ENCODE assay signal across 23 cellular contexts in genomic region chr14:101334656-101335055, GRCh38.
DNase-seq lines count a peak whose midpoint lies in the region; TF ChIP-seq lines count a peak whose summit lies in the region.
"Had no signal": no experiment of that assay in that cellular context is flagged by ENCODE, and none has a peak within 500 bp of the region (broad histone marks: within the 10 kb centered on the region; RNA-seq: fewer than 3 reads in every experiment).

No MANE protein-coding gene starts in this region.

- no peak overlapping the region for H3K9ac ChIP-seq in mesendoderm (ENCODE audit: low read length)
- H3K9ac ChIP-seq in rectal smooth muscle tissue (ENCODE audit: low read length), result no peak overlapping the region
- H3K9ac ChIP-seq: BLaER1 treated with 17β-estradiol and CSF1 and Interleukin-3, amounts not matched to agents 10 nM and 100 nM had no signal

- H3K36me3 ChIP-seq in esophagus muscularis mucosa (no peaks in the 10 kb centered on the region), mesendoderm (ENCODE audit: control insufficient read depth, insufficient read depth, low read length) (no peaks in the 10 kb centered on the region), rectal smooth muscle tissue (ENCODE audit: control insufficient read depth, insufficient read depth, low read length) (no peaks in the 10 kb centered on the region), vagina (no peaks in the 10 kb centered on the region), Peyer's patch (no peaks in the 10 kb centered on the region), esophagus squamous epithelium (no peaks in the 10 kb centered on the region)
- H3K36me3 ChIP-seq: BLaER1 treated with 17β-estradiol and CSF1 and Interleukin-3, amounts not matched to agents 10 nM and 100 nM had no signal

- H4K5ac ChIP-seq in mesendoderm (ENCODE audit: low read length), result peak overlapping the region; percentile 49

- TF ChIP-seq CTCF in esophagus muscularis mucosa (IDR thresholded peaks at IDR 0.05), result no peak
- TF ChIP-seq CTCF in vagina (IDR thresholded peaks at IDR 0.05), result no peak
- TF ChIP-seq CTCF in Peyer's patch (IDR thresholded peaks at IDR 0.05), result no peak
- TF ChIP-seq CTCF in esophagus squamous epithelium (IDR thresholded peaks at IDR 0.05), result no peak

- 72% methylated on average over 9 of the region's 9 CpGs for WGBS in esophagus muscularis mucosa
- no CpG with 5 or more reads among the region's 9 CpGs for WGBS in mesendoderm (ENCODE audit: extremely low coverage, insufficient coverage, low lambda C conversion rate)
- WGBS in esophagus squamous epithelium, 2 donors, result 69 to 81% methylated on average over 7 to 9 of the region's 9 CpGs

- H4K8ac ChIP-seq in mesendoderm (ENCODE audit: low read depth, low read length), result no peak overlapping the region

- H2BK15ac ChIP-seq in mesendoderm (replicated peaks; ENCODE audit: low read depth), result no peak overlapping the region

- no peak overlapping the region for H3K4me3 ChIP-seq in esophagus muscularis mucosa
- no peak overlapping the region for H3K4me3 ChIP-seq in mesendoderm (ENCODE audit: low read length)
- H3K4me3 ChIP-seq in rectal smooth muscle tissue (ENCODE audit: low read length), result no peak overlapping the region
- H3K4me3 ChIP-seq in vagina, result no peak overlapping the region
- H3K4me3 ChIP-seq in Peyer's patch, result no peak overlapping the region
- H3K4me3 ChIP-seq in esophagus squamous epithelium, result no peak overlapping the region
- H3K4me3 ChIP-seq: A549; BLaER1 treated with 17β-estradiol and CSF1 and Interleukin-3, amounts not matched to agents 10 nM and 100 nM; GM23338; SK-N-MC had no signal

- H3K23ac ChIP-seq in mesendoderm (ENCODE audit: low read length), result no peak overlapping the region

- H2BK5ac ChIP-seq in mesendoderm (ENCODE audit: low read length), result no peak overlapping the region

- H3K27ac ChIP-seq in esophagus muscularis mucosa (replicated peaks in 1 of 4), result no peak overlapping the region
- H3K27ac ChIP-seq in mesendoderm (ENCODE audit: low read depth, low read length), result no peak overlapping the region
- H3K27ac ChIP-seq in rectal smooth muscle tissue (ENCODE audit: low read depth, low read length), result peak overlapping the region; percentile 17
- H3K27ac ChIP-seq in vagina, result peak overlapping the region; percentile 20
- no peak overlapping the region for H3K27ac ChIP-seq in Peyer's patch
- H3K27ac ChIP-seq in esophagus squamous epithelium, result peak overlapping the region in 2 of 4 donors; percentile 9 to 33
- H3K27ac ChIP-seq: A549; BLaER1 treated with 17β-estradiol and CSF1 and Interleukin-3, amounts not matched to agents 10 nM and 100 nM; SK-N-MC had no signal

- TF ChIP-seq POLR2A in esophagus muscularis mucosa (IDR thresholded peaks at IDR 0.05; ENCODE audit: low read depth) (no peak), vagina (IDR thresholded peaks at IDR 0.05) (no peak), Peyer's patch (IDR thresholded peaks at IDR 0.05) (no peak), esophagus squamous epithelium (IDR thresholded peaks at IDR 0.05) (no peak)

- no peak for TF ChIP-seq EP300 in esophagus muscularis mucosa (IDR thresholded peaks at IDR 0.05)

- no peaks in the 10 kb centered on the region for H3K79me2 ChIP-seq in mesendoderm (ENCODE audit: control insufficient read depth, insufficient read depth, low read length)

- no peak overlapping the region for H2AK5ac ChIP-seq in mesendoderm (ENCODE audit: low read length)

- H3K4me2 ChIP-seq in mesendoderm (ENCODE audit: low read length), result no peak overlapping the region
- H3K4me2 ChIP-seq: A549; BLaER1 treated with 17β-estradiol and CSF1 and Interleukin-3, amounts not matched to agents 10 nM and 100 nM; GM23338 had no signal

- H3K18ac ChIP-seq in mesendoderm (ENCODE audit: low read length), result no peak overlapping the region

- no peaks in the 10 kb centered on the region for H3K9me3 ChIP-seq in esophagus muscularis mucosa
- no peaks in the 10 kb centered on the region for H3K9me3 ChIP-seq in vagina
- no peaks in the 10 kb centered on the region for H3K9me3 ChIP-seq in Peyer's patch
- no peaks in the 10 kb centered on the region for H3K9me3 ChIP-seq in esophagus squamous epithelium
- H3K9me3 ChIP-seq: A549; BLaER1 treated with 17β-estradiol and CSF1 and Interleukin-3, amounts not matched to agents 10 nM and 100 nM had no signal

- H3K27me3 ChIP-seq in esophagus muscularis mucosa, result peaks cover 0 to 19% (median 0%) of the 10 kb centered on the region in 4 donors
- no peaks in the 10 kb centered on the region for H3K27me3 ChIP-seq in mesendoderm (ENCODE audit: insufficient read depth, low read length, poor library complexity)
- peaks cover 2% of the 10 kb centered on the region for H3K27me3 ChIP-seq in rectal smooth muscle tissue (ENCODE audit: control insufficient read depth, insufficient read depth, low read length)
- no peaks in the 10 kb centered on the region for H3K27me3 ChIP-seq in vagina
- no peaks in the 10 kb centered on the region for H3K27me3 ChIP-seq in Peyer's patch
- peaks cover 0 to 15% (median 0%) of the 10 kb centered on the region in 4 donors for H3K27me3 ChIP-seq in esophagus squamous epithelium
- H3K27me3 ChIP-seq: BLaER1 treated with 17β-estradiol and CSF1 and Interleukin-3, amounts not matched to agents 10 nM and 100 nM had no signal

- H3K4me1 ChIP-seq in esophagus muscularis mucosa, result no peaks in the 10 kb centered on the region
- peaks cover 2% of the 10 kb centered on the region for H3K4me1 ChIP-seq in mesendoderm (ENCODE audit: control insufficient read depth, low read depth, low read length)
- peaks cover 8% of the 10 kb centered on the region for H3K4me1 ChIP-seq in rectal smooth muscle tissue (ENCODE audit: control insufficient read depth, insufficient read depth, low read length)
- H3K4me1 ChIP-seq in vagina, result peaks cover 10% of the 10 kb centered on the region
- H3K4me1 ChIP-seq in Peyer's patch, result no peaks in the 10 kb centered on the region
- peaks cover 0 to 10% (median 0%) of the 10 kb centered on the region in 3 donors for H3K4me1 ChIP-seq in esophagus squamous epithelium
- H3K4me1 ChIP-seq: BLaER1 treated with 17β-estradiol and CSF1 and Interleukin-3, amounts not matched to agents 10 nM and 100 nM had no signal

- no peak overlapping the region for H3K56ac ChIP-seq in mesendoderm (ENCODE audit: low read length)

- H3K4ac ChIP-seq in mesendoderm (ENCODE audit: low read depth, low read length), result no peak overlapping the region

- H2BK120ac ChIP-seq in mesendoderm (ENCODE audit: low read depth, low read length), result no peak overlapping the region

- H3K79me1 ChIP-seq in mesendoderm (ENCODE audit: low read length), result no peaks in the 10 kb centered on the region

- peak; percentile 64 for DNase-seq in esophagus muscularis mucosa (ENCODE audit: extremely low spot score)
- no peak for DNase-seq in mesendoderm
- no peak for DNase-seq in vagina (ENCODE audit: extremely low spot score in 2 of 2)
- no peak for DNase-seq in Peyer's patch
- DNase-seq in esophagus squamous epithelium (lab: John Stamatoyannopoulos, UW), result no peak
- no peak for DNase-seq in SIG-M5 treated with dmso at 0.1 percent for 504 hours (lab: John Stamatoyannopoulos, UW; ENCODE audit: unreplicated experiment)
- DNase-seq: AML-193; CD4-positive, alpha-beta T cell; DMS53; H9; IMR-90; KG1; MM.1S; NCI-H1694; NCI-H2029 treated with DMSO at 0.1 percent for 48 hours; NCI-H2227 treated with DMSO at 0.1 percent for 48 hours; NCI-H526 treated with DMSO at 0.1 percent for 48 hours; SHP77 treated with DMSO at 0.1 percent for 48 hours had no signal

- intact Hi-C loops in esophagus muscularis mucosa (cut with DNase I) (no loop called here), vagina (cut with DNase I) (no loop called here), esophagus squamous epithelium (cut with DNase I) (no loop called here)

Comparison
In these comparisons a context has a peak if more than half of its experiments do, and no peak if none do; other contexts are left out.
1. H3K27ac ChIP-seq: peak in rectal smooth muscle tissue (single experiment) and vagina (single experiment); none in esophagus muscularis mucosa (0 of 4), mesendoderm (single experiment) and Peyer's patch (0 of 4).